ENCODE assay signal across 1 cellular context in genomic region chr1:171741872-171742576, GRCh38.
A peak's percentile ranks its signal among the peaks of the same experiment; 100 is the strongest.
TF ChIP-seq lines count a peak whose summit lies in the region.

A gene with protein sequence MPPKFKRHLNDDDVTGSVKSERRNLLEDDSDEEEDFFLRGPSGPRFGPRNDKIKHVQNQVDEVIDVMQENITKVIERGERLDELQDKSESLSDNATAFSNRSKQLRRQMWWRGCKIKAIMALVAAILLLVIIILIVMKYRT (minus strand): TSS chr1:171742065. CDS start chr1:171738414, 3,651 bp downstream.

TF ChIP-seq in K562, 482 proteins besides CTCF, POLR2A, EP300 and RAD21 (continued from another document and continues in another):
- peak; percentile 71; the same call in 1 of the 2 replicates for TF ChIP-seq TFAP4 (CRISPR knock-in tag; IDR thresholded peaks at IDR 0.05; ENCODE audit: borderline replicate concordance)
- TF ChIP-seq MIER1 (IDR thresholded peaks at IDR 0.05; ENCODE audit: low read depth) = 0 out of 2 replicates have a peak, but pooled peaks have one; percentile 18
- TF ChIP-seq SNRNP70 (optimal IDR thresholded peaks at IDR 0.05; ENCODE audit: low read depth, low read length) = no peak
- TF ChIP-seq, protein P1, sequence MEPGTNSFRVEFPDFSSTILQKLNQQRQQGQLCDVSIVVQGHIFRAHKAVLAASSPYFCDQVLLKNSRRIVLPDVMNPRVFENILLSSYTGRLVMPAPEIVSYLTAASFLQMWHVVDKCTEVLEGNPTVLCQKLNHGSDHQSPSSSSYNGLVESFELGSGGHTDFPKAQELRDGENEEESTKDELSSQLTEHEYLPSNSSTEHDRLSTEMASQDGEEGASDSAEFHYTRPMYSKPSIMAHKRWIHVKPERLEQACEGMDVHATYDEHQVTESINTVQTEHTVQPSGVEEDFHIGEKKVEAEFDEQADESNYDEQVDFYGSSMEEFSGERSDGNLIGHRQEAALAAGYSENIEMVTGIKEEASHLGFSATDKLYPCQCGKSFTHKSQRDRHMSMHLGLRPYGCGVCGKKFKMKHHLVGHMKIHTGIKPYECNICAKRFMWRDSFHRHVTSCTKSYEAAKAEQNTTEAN (CRISPR knock-in tag; IDR thresholded peaks at IDR 0.05) = no peak
- TF ChIP-seq ZMIZ1 (IDR thresholded peaks at IDR 0.05; ENCODE audit: low read depth in 2 of 2, low read length in 2 of 2) = peak; percentile 71 to 98
- TF ChIP-seq ARID2 (IDR thresholded peaks at IDR 0.05) = no peak; the same call in 1 of the 2 replicates
- no peak for TF ChIP-seq ZNF253 (CRISPR knock-in tag; conservative IDR thresholded peaks at IDR 0.05)
- TF ChIP-seq TAF7 (tag; IDR thresholded peaks at IDR 0.05) = peak; percentile 94
- TF ChIP-seq SRF (CRISPR knock-in tag; IDR thresholded peaks at IDR 0.05) = no peak
- TF ChIP-seq CBX8 (IDR thresholded peaks at IDR 0.05; ENCODE audit: borderline replicate concordance, extremely low read depth, low read depth, low read length, poor library complexity, severe bottlenecking) = no peak
- TF ChIP-seq GTF2E2 (tag; IDR thresholded peaks at IDR 0.05) = no peak
- no peak for TF ChIP-seq ZNF780A (CRISPR knock-in tag; IDR thresholded peaks at IDR 0.05)
- TF ChIP-seq, protein P2, sequence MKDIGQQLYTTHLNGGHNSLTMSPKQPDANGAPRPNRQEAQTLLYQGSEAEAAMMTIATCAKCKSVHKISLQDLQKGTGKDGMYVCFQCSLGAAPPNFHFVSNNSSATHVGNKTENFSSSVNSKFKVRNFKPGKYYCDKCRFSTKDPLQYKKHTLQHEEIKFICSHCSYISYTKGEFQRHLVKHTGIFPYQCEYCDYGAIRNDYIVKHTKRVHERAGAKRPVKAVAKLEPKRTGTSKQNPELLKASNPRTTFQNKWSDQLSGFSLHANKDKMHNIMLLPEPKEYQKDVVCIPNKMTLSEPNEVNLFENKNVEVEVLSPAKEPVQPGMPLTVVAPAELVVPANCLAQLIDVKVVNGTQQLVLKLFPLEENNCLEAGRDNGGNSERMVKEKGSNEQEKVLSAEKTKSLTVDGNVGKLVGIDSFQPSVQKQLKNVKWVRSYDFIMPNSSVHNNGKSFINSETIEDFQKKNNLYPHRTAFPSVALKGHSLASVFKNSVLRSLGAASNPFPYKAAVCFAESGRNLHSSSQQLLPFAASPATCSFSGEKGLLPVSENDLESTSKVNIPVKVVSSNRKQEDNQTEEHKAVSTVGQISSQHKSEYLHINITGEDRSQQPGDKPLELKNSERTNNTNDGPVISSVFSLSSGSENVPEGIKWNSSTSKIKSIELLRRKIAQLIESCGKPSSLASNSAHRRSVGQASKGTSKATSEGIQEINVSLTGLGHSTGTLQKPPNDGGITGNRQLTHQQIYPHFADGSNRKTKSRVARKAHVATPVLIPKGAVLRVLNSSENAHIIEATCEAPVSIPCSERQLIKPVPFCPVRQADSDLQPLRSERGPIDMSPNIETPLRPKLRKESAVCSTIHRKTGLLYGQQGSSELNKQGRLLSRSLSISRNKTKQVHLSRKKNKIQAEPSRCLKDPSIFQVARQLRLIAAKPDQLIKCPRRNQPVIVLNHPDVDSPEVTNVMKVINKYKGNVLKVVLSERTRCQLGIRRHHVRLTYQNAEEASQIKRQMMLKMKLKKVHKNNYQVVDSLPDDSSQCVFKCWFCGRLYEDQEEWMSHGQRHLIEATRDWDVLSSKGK (CRISPR knock-in tag; IDR thresholded peaks at IDR 0.05) = no peak
- no peak for TF ChIP-seq MED1 (CRISPR knock-in tag; IDR thresholded peaks at IDR 0.05; ENCODE audit: borderline replicate concordance)
- TF ChIP-seq WHSC1 (IDR thresholded peaks at IDR 0.05; ENCODE audit: low read length) = no peak
- TF ChIP-seq ZNF239 (CRISPR knock-in tag; IDR thresholded peaks at IDR 0.05) = no peak
- peak; percentile 69; the same call in 1 of the 2 replicates for TF ChIP-seq JUND (IDR thresholded peaks at IDR 0.05; ENCODE audit: borderline replicate concordance, low read depth, low read length)
- peak; percentile 36; the same call in 1 of the 3 replicates for TF ChIP-seq JUND (tag; IDR thresholded peaks at IDR 0.05; ENCODE audit: borderline replicate concordance, low read depth, low read length)
- TF ChIP-seq CREB1 (IDR thresholded peaks at IDR 0.05) = peak; percentile 69
- TF ChIP-seq CREB1 (CRISPR knock-in tag; IDR thresholded peaks at IDR 0.05) = peak; percentile 58; the same call in 1 of the 2 replicates
- TF ChIP-seq PKNOX1 (IDR thresholded peaks at IDR 0.05) = peak; percentile 74
- peak; percentile 77 for TF ChIP-seq NFRKB (IDR thresholded peaks at IDR 0.05; ENCODE audit: low read depth)
- TF ChIP-seq ELF2 (CRISPR knock-in tag; IDR thresholded peaks at IDR 0.05) = peak; percentile 51; the same call in 1 of the 2 replicates
- peak; percentile 94 for TF ChIP-seq ZBTB9 (CRISPR knock-in tag; IDR thresholded peaks at IDR 0.05)
- 0 out of 2 replicates have a peak, but pooled peaks have one; percentile 30 for TF ChIP-seq HMBOX1 (IDR thresholded peaks at IDR 0.05)
- TF ChIP-seq CEBPG (CRISPR knock-in tag; IDR thresholded peaks at IDR 0.05) = no peak
- no peak for TF ChIP-seq CEBPG (tag; conservative IDR thresholded peaks at IDR 0.05 in 1 of 2, IDR thresholded peaks at IDR 0.05 in 1 of 2)
- TF ChIP-seq GATAD2A (IDR thresholded peaks at IDR 0.05) = peak; percentile 72; the same call in 1 of the 2 replicates
- no peak for TF ChIP-seq SMARCA5 (IDR thresholded peaks at IDR 0.05)
- no peak for TF ChIP-seq NFXL1 (CRISPR knock-in tag; IDR thresholded peaks at IDR 0.05)
- TF ChIP-seq PRPF4 (IDR thresholded peaks at IDR 0.05; ENCODE audit: insufficient read depth, low read depth, low read length, poor library complexity, severe bottlenecking) = no peak
- no peak for TF ChIP-seq CHCHD3 (CRISPR knock-in tag; IDR thresholded peaks at IDR 0.05)
- TF ChIP-seq, protein P3, sequence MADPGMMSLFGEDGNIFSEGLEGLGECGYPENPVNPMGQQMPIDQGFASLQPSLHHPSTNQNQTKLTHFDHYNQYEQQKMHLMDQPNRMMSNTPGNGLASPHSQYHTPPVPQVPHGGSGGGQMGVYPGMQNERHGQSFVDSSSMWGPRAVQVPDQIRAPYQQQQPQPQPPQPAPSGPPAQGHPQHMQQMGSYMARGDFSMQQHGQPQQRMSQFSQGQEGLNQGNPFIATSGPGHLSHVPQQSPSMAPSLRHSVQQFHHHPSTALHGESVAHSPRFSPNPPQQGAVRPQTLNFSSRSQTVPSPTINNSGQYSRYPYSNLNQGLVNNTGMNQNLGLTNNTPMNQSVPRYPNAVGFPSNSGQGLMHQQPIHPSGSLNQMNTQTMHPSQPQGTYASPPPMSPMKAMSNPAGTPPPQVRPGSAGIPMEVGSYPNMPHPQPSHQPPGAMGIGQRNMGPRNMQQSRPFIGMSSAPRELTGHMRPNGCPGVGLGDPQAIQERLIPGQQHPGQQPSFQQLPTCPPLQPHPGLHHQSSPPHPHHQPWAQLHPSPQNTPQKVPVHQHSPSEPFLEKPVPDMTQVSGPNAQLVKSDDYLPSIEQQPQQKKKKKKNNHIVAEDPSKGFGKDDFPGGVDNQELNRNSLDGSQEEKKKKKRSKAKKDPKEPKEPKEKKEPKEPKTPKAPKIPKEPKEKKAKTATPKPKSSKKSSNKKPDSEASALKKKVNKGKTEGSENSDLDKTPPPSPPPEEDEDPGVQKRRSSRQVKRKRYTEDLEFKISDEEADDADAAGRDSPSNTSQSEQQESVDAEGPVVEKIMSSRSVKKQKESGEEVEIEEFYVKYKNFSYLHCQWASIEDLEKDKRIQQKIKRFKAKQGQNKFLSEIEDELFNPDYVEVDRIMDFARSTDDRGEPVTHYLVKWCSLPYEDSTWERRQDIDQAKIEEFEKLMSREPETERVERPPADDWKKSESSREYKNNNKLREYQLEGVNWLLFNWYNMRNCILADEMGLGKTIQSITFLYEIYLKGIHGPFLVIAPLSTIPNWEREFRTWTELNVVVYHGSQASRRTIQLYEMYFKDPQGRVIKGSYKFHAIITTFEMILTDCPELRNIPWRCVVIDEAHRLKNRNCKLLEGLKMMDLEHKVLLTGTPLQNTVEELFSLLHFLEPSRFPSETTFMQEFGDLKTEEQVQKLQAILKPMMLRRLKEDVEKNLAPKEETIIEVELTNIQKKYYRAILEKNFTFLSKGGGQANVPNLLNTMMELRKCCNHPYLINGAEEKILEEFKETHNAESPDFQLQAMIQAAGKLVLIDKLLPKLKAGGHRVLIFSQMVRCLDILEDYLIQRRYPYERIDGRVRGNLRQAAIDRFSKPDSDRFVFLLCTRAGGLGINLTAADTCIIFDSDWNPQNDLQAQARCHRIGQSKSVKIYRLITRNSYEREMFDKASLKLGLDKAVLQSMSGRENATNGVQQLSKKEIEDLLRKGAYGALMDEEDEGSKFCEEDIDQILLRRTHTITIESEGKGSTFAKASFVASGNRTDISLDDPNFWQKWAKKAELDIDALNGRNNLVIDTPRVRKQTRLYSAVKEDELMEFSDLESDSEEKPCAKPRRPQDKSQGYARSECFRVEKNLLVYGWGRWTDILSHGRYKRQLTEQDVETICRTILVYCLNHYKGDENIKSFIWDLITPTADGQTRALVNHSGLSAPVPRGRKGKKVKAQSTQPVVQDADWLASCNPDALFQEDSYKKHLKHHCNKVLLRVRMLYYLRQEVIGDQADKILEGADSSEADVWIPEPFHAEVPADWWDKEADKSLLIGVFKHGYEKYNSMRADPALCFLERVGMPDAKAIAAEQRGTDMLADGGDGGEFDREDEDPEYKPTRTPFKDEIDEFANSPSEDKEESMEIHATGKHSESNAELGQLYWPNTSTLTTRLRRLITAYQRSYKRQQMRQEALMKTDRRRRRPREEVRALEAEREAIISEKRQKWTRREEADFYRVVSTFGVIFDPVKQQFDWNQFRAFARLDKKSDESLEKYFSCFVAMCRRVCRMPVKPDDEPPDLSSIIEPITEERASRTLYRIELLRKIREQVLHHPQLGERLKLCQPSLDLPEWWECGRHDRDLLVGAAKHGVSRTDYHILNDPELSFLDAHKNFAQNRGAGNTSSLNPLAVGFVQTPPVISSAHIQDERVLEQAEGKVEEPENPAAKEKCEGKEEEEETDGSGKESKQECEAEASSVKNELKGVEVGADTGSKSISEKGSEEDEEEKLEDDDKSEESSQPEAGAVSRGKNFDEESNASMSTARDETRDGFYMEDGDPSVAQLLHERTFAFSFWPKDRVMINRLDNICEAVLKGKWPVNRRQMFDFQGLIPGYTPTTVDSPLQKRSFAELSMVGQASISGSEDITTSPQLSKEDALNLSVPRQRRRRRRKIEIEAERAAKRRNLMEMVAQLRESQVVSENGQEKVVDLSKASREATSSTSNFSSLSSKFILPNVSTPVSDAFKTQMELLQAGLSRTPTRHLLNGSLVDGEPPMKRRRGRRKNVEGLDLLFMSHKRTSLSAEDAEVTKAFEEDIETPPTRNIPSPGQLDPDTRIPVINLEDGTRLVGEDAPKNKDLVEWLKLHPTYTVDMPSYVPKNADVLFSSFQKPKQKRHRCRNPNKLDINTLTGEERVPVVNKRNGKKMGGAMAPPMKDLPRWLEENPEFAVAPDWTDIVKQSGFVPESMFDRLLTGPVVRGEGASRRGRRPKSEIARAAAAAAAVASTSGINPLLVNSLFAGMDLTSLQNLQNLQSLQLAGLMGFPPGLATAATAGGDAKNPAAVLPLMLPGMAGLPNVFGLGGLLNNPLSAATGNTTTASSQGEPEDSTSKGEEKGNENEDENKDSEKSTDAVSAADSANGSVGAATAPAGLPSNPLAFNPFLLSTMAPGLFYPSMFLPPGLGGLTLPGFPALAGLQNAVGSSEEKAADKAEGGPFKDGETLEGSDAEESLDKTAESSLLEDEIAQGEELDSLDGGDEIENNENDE (IDR thresholded peaks at IDR 0.05; ENCODE audit: low read depth, low read length) = no peak
